Comparison of ENCODE assay signal across 9 cellular contexts in the genomic region with DNA sequence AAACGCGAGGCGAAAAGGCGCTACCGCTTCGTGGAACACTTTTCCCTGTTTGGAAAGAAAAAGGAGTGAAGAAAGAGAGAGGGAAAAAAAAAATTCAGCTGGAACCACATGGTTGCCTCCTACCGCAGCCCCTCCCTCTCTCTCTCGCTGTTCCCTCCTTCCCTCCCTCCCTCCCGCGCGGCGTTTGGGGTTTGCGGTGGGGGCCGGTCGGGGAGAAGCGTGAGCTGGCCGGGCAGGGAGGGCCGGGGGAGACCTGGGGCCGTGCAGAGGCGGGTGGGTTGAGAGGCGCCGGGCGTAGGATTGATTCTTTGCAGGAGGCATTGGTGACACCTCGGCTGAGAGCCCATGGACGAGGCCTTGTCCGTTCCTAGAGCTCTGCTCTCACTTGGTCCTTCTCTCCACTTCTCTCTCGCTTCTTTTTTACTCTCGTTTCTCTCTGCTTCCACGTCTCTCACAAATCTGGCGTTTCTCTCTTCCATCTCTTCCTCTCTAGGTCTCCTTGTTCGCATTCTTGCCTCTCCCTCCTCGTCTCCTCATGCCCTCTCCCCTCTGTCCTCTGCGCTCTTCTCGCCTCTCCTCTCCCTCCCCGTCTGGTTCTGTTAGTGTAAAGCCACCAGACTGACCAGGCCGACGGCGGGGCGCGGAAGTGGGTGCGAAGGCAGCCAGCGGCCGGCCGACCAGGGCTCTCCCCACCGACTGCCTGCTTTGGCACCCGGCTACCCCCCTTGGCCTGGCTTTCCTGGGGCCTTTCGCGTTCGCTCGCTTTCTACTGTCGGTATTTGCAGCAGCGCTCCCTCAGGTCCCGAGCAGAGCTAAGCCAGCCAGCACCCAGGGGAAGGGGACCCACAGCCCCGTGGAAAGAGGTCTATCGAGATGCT. TPM values are rescaled to one million over a fixed set of nuclear protein-coding genes. Genes with fewer than 3 reads are reported as not detected.
DNase-seq lines count a peak whose midpoint lies in the region; ATAC-seq and TF ChIP-seq lines count a peak whose summit lies in the region.
"Had no signal": no experiment of that assay in that cellular context is flagged by ENCODE, and none has a peak within 500 bp of the region (broad histone marks: within the 10 kb centered on the region; RNA-seq: fewer than 3 reads in every experiment).

A gene with protein sequence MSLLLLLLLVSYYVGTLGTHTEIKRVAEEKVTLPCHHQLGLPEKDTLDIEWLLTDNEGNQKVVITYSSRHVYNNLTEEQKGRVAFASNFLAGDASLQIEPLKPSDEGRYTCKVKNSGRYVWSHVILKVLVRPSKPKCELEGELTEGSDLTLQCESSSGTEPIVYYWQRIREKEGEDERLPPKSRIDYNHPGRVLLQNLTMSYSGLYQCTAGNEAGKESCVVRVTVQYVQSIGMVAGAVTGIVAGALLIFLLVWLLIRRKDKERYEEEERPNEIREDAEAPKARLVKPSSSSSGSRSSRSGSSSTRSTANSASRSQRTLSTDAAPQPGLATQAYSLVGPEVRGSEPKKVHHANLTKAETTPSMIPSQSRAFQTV (minus strand): TSS at position 67 of the 878 bp plus-strand sequence. CDS start 308 bp downstream, outside the sequence.

- peak within 1 kb of the TSS; percentile 95 for H3K27ac ChIP-seq in fibroblast of lung (ENCODE audit: insufficient read depth, low read length)

- H3K36me3 ChIP-seq in fibroblast of lung (ENCODE audit: control insufficient read depth, insufficient read depth, low read length), result no peaks in the 10 kb centered on the region

- H3K4me3 ChIP-seq in WI38 (ENCODE audit: low read depth, low read length) (peak within 1 kb of the TSS; percentile 90), fibroblast of lung (replicated peaks in 1 of 4; ENCODE audit: control extremely low read depth in 1 of 4, insufficient read depth in 1 of 4, low read depth in 3 of 4, low read length in 4 of 4) (peak within 1 kb of the TSS; percentile 76 to 83 (median 80))

- H2AFZ ChIP-seq in fibroblast of lung (ENCODE audit: low read length), result peak within 1 kb of the TSS; percentile 61

- H3K4me1 Mint-ChIP-seq in natural killer cell treated with Interleukin-12 subunit alpha and Interleukin-12 subunit beta and Interleukin-15 and Interleukin-18, amount 100 ng/mL, for 72 hours (ENCODE audit: low read depth in 2 of 2), result peaks cover 7 to 8% of the 10 kb centered on the region in 2 donors

- H3K9me3 ChIP-seq in fibroblast of lung (ENCODE audit: control insufficient read depth, insufficient read depth, low read depth, low read length), result no peaks in the 10 kb centered on the region

- ATAC-seq in natural killer cell treated with Interleukin-12 subunit alpha and Interleukin-12 subunit beta and Interleukin-15 and Interleukin-18, amount 100 ng/mL, for 72 hours, result peak; percentile 49 to 59
- ATAC-seq in HG02610 (IDR thresholded peaks at IDR 0.05; ENCODE audit: unreplicated experiment) (no peak), HG03439 (IDR thresholded peaks at IDR 0.05; ENCODE audit: unreplicated experiment) (no peak)

- no peaks in the 10 kb centered on the region for H4K20me1 ChIP-seq in fibroblast of lung (ENCODE audit: control insufficient read depth, extremely low read depth, insufficient read depth, low read length)

- TF ChIP-seq CTCF in WI38 (IDR thresholded peaks at IDR 0.05; ENCODE audit: low read depth, low read length) (no peak), fibroblast of lung (conservative IDR thresholded peaks at IDR 0.05 in 1 of 2, IDR thresholded peaks at IDR 0.05 in 1 of 2; ENCODE audit: low read depth in 1 of 2, low read length in 2 of 2) (no peak)

- peaks cover 62 to 77% of the 10 kb centered on the region in 2 donors for H3K27me3 Mint-ChIP-seq in natural killer cell treated with Interleukin-12 subunit alpha and Interleukin-12 subunit beta and Interleukin-15 and Interleukin-18, amount 100 ng/mL, for 72 hours

- H3K4me3 Mint-ChIP-seq in natural killer cell treated with Interleukin-12 subunit alpha and Interleukin-12 subunit beta and Interleukin-15 and Interleukin-18, amount 100 ng/mL, for 72 hours, result peak within 1 kb of the TSS; percentile 78

- peak; percentile 66 for DNase-seq in NCI-H2227 (lab: John Stamatoyannopoulos, UW; ENCODE audit: unreplicated experiment)
- DNase-seq in NCI-H2227 treated with DMSO at 0.1 percent for 48 hours (lab: John Stamatoyannopoulos, UW), result no peak
- peak; percentile 77 to 82 for DNase-seq in fibroblast of lung (ENCODE audit: low read depth in 2 of 2)
- DNase-seq in natural killer cell treated with Interleukin-12 subunit alpha and Interleukin-12 subunit beta and Interleukin-15 and Interleukin-18, amount 100 ng/mL, for 72 hours (ENCODE audit: low spot score), result no peak
- DNase-seq in GM19240 (ENCODE audit: insufficient read length, low spot score), result no peak
- DNase-seq: DND-41 had no signal

- peak within 1 kb of the TSS; percentile 90 for H3K9ac ChIP-seq in fibroblast of lung (ENCODE audit: insufficient read depth, low read length)

- peaks cover 53% of the 10 kb centered on the region for H3K79me2 ChIP-seq in fibroblast of lung (ENCODE audit: control insufficient read depth, insufficient read depth, low read length)

- H3K27me3 ChIP-seq in fibroblast of lung (ENCODE audit: control insufficient read depth, insufficient read depth, low read length), result no peaks in the 10 kb centered on the region

- no peak within 1 kb of the TSS for H3K27ac Mint-ChIP-seq in natural killer cell treated with Interleukin-12 subunit alpha and Interleukin-12 subunit beta and Interleukin-15 and Interleukin-18, amount 100 ng/mL, for 72 hours

- H3K36me3 Mint-ChIP-seq in natural killer cell treated with Interleukin-12 subunit alpha and Interleukin-12 subunit beta and Interleukin-15 and Interleukin-18, amount 100 ng/mL, for 72 hours, result no peaks in the 10 kb centered on the region

- H3K4me1 ChIP-seq in fibroblast of lung (ENCODE audit: control insufficient read depth, extremely low read depth, insufficient read depth, low read length), result peaks cover 18% of the 10 kb centered on the region

- peak within 1 kb of the TSS; percentile 79 for H3K4me2 ChIP-seq in fibroblast of lung (ENCODE audit: extremely low read depth, insufficient read depth, low read length)

- no peaks in the 10 kb centered on the region for H3K9me3 Mint-ChIP-seq in natural killer cell treated with Interleukin-12 subunit alpha and Interleukin-12 subunit beta and Interleukin-15 and Interleukin-18, amount 100 ng/mL, for 72 hours

RNA-seq across cellular contexts. Expression of the gene that starts here (rescaled TPM):
- 84.5 and 107 TPM in 2 replicates for total RNA-seq in fibroblast of lung
- polyA plus RNA-seq in fibroblast of lung, result 151 and 243 TPM in 2 replicates
- polyA plus RNA-seq in fibroblast of lung (2012), result 74.4 and 134 TPM in 2 replicates
- polyA minus RNA-seq in fibroblast of lung (ENCODE audit: low replicate concordance), result 180 and 200 TPM in 2 replicates
- not detected for total RNA-seq in natural killer cell treated with Interleukin-12 subunit alpha and Interleukin-12 subunit beta and Interleukin-15 and Interleukin-18, amount 100 ng/mL, for 72 hours

Comparison
In these comparisons a context has a peak if more than half of its experiments do, and no peak if none do; other contexts are left out.
1. RNA of the gene that starts here (total RNA-seq): 84.5 to 107 TPM in fibroblast of lung; not detected in natural killer cell treated with Interleukin-12 subunit alpha and Interleukin-12 subunit beta and Interleukin-15 and Interleukin-18, amount 100 ng/mL, for 72 hours; every median in the first group is over 10 times any median in the second.
2. DNase-seq: peak in NCI-H2227 (single experiment) and fibroblast of lung (2 of 2); none in NCI-H2227 treated with DMSO at 0.1 percent for 48 hours (single experiment), natural killer cell treated with Interleukin-12 subunit alpha and Interleukin-12 subunit beta and Interleukin-15 and Interleukin-18, amount 100 ng/mL, for 72 hours (single experiment) and GM19240 (single experiment).
3. Peak in ATAC-seq in natural killer cell treated with Interleukin-12 subunit alpha and Interleukin-12 subunit beta and Interleukin-15 and Interleukin-18, amount 100 ng/mL, for 72 hours; RNA of the gene not detected or under 1 TPM.